ENCODE assay signal across 18 cellular contexts in genomic region chr3:177317247-177317646, GRCh38.
"Had no signal": no experiment of that assay in that cellular context is flagged by ENCODE, and none has a peak within 500 bp of the region (broad histone marks: within the 10 kb centered on the region; RNA-seq: fewer than 3 reads in every experiment).

No MANE protein-coding gene starts in this region.

- FAIRE-seq: endometrium had no signal

- H3K4me3 Mint-ChIP-seq: brain; dendritic cell treated with granulocyte-macrophage colony-stimulating factor and Interleukin-4, amounts not matched to agents 40 ng/mL and 50 ng/mL, for 4 days; neural crest cell had no signal

- H3K27ac Mint-ChIP-seq: brain; dendritic cell treated with granulocyte-macrophage colony-stimulating factor and Interleukin-4, amounts not matched to agents 40 ng/mL and 50 ng/mL, for 4 days had no signal

- H3K9me3 Mint-ChIP-seq: dendritic cell treated with granulocyte-macrophage colony-stimulating factor and Interleukin-4, amounts not matched to agents 40 ng/mL and 50 ng/mL, for 4 days had no signal

- DNase-seq: activated CD8-positive, alpha-beta memory T cell treated with anti-CD3 and anti-CD28 coated beads, Interleukin-2, amount 50 U/mL, for 48 hours; activated T-cell treated with anti-CD3 and anti-CD28 coated beads, Interleukin-2, amount 50 U/mL, for 4 hours; aorta; caudate nucleus; effector CD4-positive, alpha-beta T cell; heart left ventricle; islet precursor cell; left cardiac atrium; sigmoid colon; stimulated activated CD4-positive, alpha-beta T cell treated with anti-CD3 and anti-CD28 coated beads, Interleukin-2, amount 100 ng/mL, for 48 hours; stimulated activated CD8-positive, alpha-beta memory T cell treated with anti-CD3 and anti-CD28 coated beads, Interleukin-4, amount 100 ng/mL, for 48 hours; T-cell; upper lobe of left lung had no signal

- H3K27me3 ChIP-seq: heart left ventricle, sigmoid colon, upper lobe of left lung had no signal

- ATAC-seq: heart left ventricle, left cardiac atrium had no signal

- H3K27me3 Mint-ChIP-seq: brain; dendritic cell treated with granulocyte-macrophage colony-stimulating factor and Interleukin-4, amounts not matched to agents 40 ng/mL and 50 ng/mL, for 4 days; T-cell had no signal

- H3K27ac ChIP-seq: heart left ventricle, sigmoid colon, upper lobe of left lung had no signal

- H3K4me3 ChIP-seq: heart left ventricle, sigmoid colon, smooth muscle cell, upper lobe of left lung had no signal

- H3K36me3 Mint-ChIP-seq: brain had no signal

- H3K36me3 ChIP-seq: heart left ventricle, sigmoid colon, upper lobe of left lung had no signal

- H3K9me3 ChIP-seq: sigmoid colon, upper lobe of left lung had no signal

- H3K4me2 ChIP-seq: smooth muscle cell had no signal
